In the genomic region with DNA sequence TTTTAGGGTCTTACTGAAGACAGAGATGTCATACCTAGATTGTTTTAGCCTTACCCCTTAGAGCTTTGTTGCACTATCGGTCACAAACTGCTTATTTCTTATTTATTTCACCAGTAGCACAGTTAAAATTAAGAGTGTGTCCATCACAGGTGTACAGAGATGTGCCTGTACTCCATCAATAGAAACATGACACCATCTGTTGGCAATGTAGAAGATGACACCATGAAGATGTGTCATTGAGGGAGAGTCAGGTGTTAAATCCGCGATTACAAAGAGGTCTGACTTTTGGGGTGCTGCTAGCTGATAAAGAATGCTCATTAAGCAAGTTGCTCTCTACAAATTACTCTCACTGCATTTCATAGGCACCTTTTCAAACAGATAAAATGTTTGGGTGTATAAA, we compare ENCODE assay signal across 12 cellular contexts.
DNase-seq lines count a peak whose midpoint lies in the region; ATAC-seq and TF ChIP-seq lines count a peak whose summit lies in the region.
"Had no signal": no experiment of that assay in that cellular context is flagged by ENCODE, and none has a peak within 500 bp of the region (broad histone marks: within the 10 kb centered on the region; RNA-seq: fewer than 3 reads in every experiment).

No MANE protein-coding gene starts in this region.

- intact Hi-C loops in breast epithelium (cut with DNase I; ENCODE audit: low total_unique reads), result no loop called here
- intact Hi-C loops in psoas muscle (cut with DNase I), result no loop called here

- no peak for TF ChIP-seq POLR2A in breast epithelium (IDR thresholded peaks at IDR 0.05)

- no peaks in the 10 kb centered on the region for H3K9me3 ChIP-seq in HUES64 (ENCODE audit: insufficient read depth, low read depth, low read length)
- no peaks in the 10 kb centered on the region for H3K9me3 ChIP-seq in breast epithelium
- no peaks in the 10 kb centered on the region for H3K9me3 ChIP-seq in psoas muscle
- H3K9me3 ChIP-seq: gastroesophageal sphincter, lower lobe of right lung had no signal

- H3K27ac ChIP-seq in HUES64 (ENCODE audit: low read depth, low read length) (0 out of 2 replicates have a peak overlapping the region, but pooled peaks have one; percentile 67), breast epithelium (peak overlapping the region; percentile 74 to 76), psoas muscle (peak overlapping the region; percentile 50)
- H3K27ac ChIP-seq: gastroesophageal sphincter, lower lobe of right lung, RWPE1 had no signal

- TF ChIP-seq CTCF in breast epithelium (IDR thresholded peaks at IDR 0.05) (no peak), psoas muscle (IDR thresholded peaks at IDR 0.05) (no peak)

- ATAC-seq in activated CD4-positive, CD25-positive, alpha-beta regulatory T cell treated with anti-CD3 and anti-CD28 coated beads, Interleukin-2, amount 50 U/mL, for 24 hours, result peak; percentile 38 to 64
- ATAC-seq in psoas muscle, result peak; percentile 63 to 85 (median 73)
- ATAC-seq: gastroesophageal sphincter, lower lobe of right lung had no signal

- H3K27me3 ChIP-seq in HUES64 (ENCODE audit: insufficient read depth, low read length), result no peaks in the 10 kb centered on the region
- H3K27me3 ChIP-seq in breast epithelium, result no peaks in the 10 kb centered on the region
- no peaks in the 10 kb centered on the region for H3K27me3 ChIP-seq in psoas muscle (ENCODE audit: insufficient read depth in 3 of 3, low read length in 2 of 3)
- H3K27me3 ChIP-seq: gastroesophageal sphincter had no signal

- H3K4me3 ChIP-seq in HUES64 (ENCODE audit: low read length) (no peak overlapping the region), breast epithelium (no peak overlapping the region), psoas muscle (no peak overlapping the region)
- H3K4me3 ChIP-seq: gastroesophageal sphincter, lower lobe of right lung had no signal

- H3K4me1 ChIP-seq in HUES64 (ENCODE audit: insufficient read depth, low read length) (peaks cover 34% of the 10 kb centered on the region), breast epithelium (peaks cover 0 to 7% of the 10 kb centered on the region in 2 donors), psoas muscle (peaks cover 10% of the 10 kb centered on the region)
- H3K4me1 ChIP-seq: lower lobe of right lung had no signal

- H3K36me3 ChIP-seq in HUES64 (ENCODE audit: insufficient read depth, low read length) (no peaks in the 10 kb centered on the region), breast epithelium (no peaks in the 10 kb centered on the region), psoas muscle (ENCODE audit: insufficient read depth in 1 of 2, low read depth in 1 of 2) (peaks cover 0 to 30% of the 10 kb centered on the region in 2 donors)

- WGBS in HUES64, result 88% methylated on average over 3 of the region's 3 CpGs
- WGBS in psoas muscle, 3 donors, result 42 to 69% (median 53%) methylated on average over 3 of the region's 3 CpGs

- no peak for DNase-seq in activated CD4-positive, CD25-positive, alpha-beta regulatory T cell treated with anti-CD3 and anti-CD28 coated beads, Interleukin-2, amount 50 U/mL, for 72 hours
- DNase-seq in breast epithelium (ENCODE audit: low spot score in 2 of 2) (no peak), psoas muscle (no peak), NCI-H526 treated with DMSO at 0.1 percent for 48 hours (lab: John Stamatoyannopoulos, UW) (no peak), cortex of kidney (lab: John Stamatoyannopoulos, UW) (no peak)
- no peak for DNase-seq in stimulated activated CD4-positive, alpha-beta T cell treated with anti-CD3 and anti-CD28 coated beads, Interleukin-4, amount 100 ng/mL, for 24 hours
- DNase-seq: GF-D8, lower lobe of right lung had no signal

- H3K9ac ChIP-seq in HUES64 (ENCODE audit: low read depth, low read length), result no peak overlapping the region
